In the genomic region with DNA sequence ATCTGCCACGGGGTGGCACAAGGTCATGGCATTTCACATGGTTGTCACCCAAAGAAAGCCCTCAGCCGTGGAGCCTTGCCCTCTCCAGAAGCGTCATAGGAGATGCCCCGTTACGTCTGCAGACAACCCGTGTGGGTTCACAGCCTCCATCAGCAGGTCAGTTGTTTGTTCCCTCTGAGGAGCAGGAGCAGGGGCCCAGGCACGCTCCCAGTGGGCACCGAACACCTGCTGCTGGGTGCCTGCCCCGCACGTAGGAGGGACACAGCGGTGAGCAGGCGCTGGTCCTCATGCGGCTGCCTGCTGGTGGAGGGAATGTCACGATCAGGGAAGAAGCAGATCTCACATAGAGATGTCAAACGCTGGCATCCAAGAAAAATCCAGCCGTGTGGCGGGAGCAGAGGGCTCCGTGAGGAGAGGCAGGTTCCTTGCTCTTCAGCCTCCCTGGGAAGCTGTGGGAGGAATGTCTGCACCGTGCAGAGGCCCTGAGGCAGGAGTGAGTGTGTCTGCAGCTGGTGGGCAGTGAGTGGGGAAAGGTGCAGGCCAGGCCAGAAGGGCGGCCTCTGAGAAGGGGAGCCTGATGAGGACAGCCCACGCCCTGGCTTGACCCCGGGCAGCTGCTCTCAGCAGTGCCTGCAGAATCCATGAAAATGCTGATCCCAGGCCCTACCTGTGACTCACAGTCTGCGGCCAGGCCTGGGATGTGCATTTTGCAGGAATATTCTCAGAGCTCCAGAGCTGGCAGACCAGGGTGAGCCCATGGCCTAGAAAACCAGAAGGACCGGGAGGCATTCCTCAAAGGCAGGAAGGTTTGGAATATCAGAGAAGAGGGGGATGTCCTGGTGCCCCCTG, we compare ENCODE assay signal across 14 cellular contexts. TPM values are rescaled to one million over a fixed set of nuclear protein-coding genes. Genes with fewer than 3 reads are reported as not detected.
DNase-seq lines count a peak whose midpoint lies in the region; ATAC-seq and TF ChIP-seq lines count a peak whose summit lies in the region.
"Had no signal": no experiment of that assay in that cellular context is flagged by ENCODE, and none has a peak within 500 bp of the region (broad histone marks: within the 10 kb centered on the region; RNA-seq: fewer than 3 reads in every experiment).

No MANE protein-coding gene starts in this region.

- H3K27me3 Mint-ChIP-seq in endothelial cell (ENCODE audit: unreplicated experiment) (peaks cover 6% of the 10 kb centered on the region), osteocyte (ENCODE audit: unreplicated experiment) (peaks cover 14% of the 10 kb centered on the region)

- H3K36me3 ChIP-seq in Peyer's patch: no peaks in the 10 kb centered on the region
- H3K36me3 ChIP-seq: prostate gland, SJSA1, upper lobe of left lung had no signal

- H3K4me1 ChIP-seq in Peyer's patch: peaks cover 0 to 34% (median 0%) of the 10 kb centered on the region in 4 donors
- H3K4me1 ChIP-seq: SJSA1 had no signal

- H3K4me1 Mint-ChIP-seq in endothelial cell (ENCODE audit: unreplicated experiment) (peaks cover 4% of the 10 kb centered on the region), osteocyte (ENCODE audit: unreplicated experiment) (peaks cover 3% of the 10 kb centered on the region)
- H3K4me1 Mint-ChIP-seq: B cell had no signal

- TF ChIP-seq CTCF in Peyer's patch (IDR thresholded peaks at IDR 0.05) (no peak), endothelial cell (IDR thresholded peaks at IDR 0.05; ENCODE audit: unreplicated experiment) (no peak), osteocyte (IDR thresholded peaks at IDR 0.05) (no peak)

- no peak for TF ChIP-seq POLR2A in Peyer's patch (IDR thresholded peaks at IDR 0.05)

- H3K4me3 ChIP-seq in Peyer's patch: no peak overlapping the region
- H3K4me3 ChIP-seq: prostate gland, SJSA1, upper lobe of left lung had no signal

- H3K9me3 Mint-ChIP-seq in endothelial cell (ENCODE audit: unreplicated experiment) (no peaks in the 10 kb centered on the region), osteocyte (ENCODE audit: unreplicated experiment) (no peaks in the 10 kb centered on the region)

- no peak overlapping the region for H3K4me3 Mint-ChIP-seq in endothelial cell (ENCODE audit: unreplicated experiment)
- H3K4me3 Mint-ChIP-seq in osteocyte (ENCODE audit: unreplicated experiment): no peak overlapping the region
- H3K4me3 Mint-ChIP-seq: B cell had no signal

- H3K27ac ChIP-seq in Peyer's patch: no peak overlapping the region
- H3K27ac ChIP-seq: prostate gland, SJSA1, upper lobe of left lung had no signal

- peak; percentile 69 for DNase-seq in DMS53 (lab: John Stamatoyannopoulos, UW)
- peak in 2 of 3 donors; percentile 25 to 36 for DNase-seq in Peyer's patch
- peak; percentile 1 for DNase-seq in endothelial cell (ENCODE audit: low spot score)
- DNase-seq in osteocyte (ENCODE audit: extremely low spot score, unreplicated experiment): peak; percentile 75
- DNase-seq in SKM-1 treated with dmso at 0.1 percent for 144 hours (lab: John Stamatoyannopoulos, UW; ENCODE audit: unreplicated experiment): no peak
- no peak for DNase-seq in HCEC 1CT
- DNase-seq in HUDEP-2 (lab: John Stamatoyannopoulos, UW; ENCODE audit: unreplicated experiment in 76 of 76): no peak
- DNase-seq: DMS79 had no signal

- peaks cover 0 to 4% (median 0%) of the 10 kb centered on the region in 4 donors for H3K9me3 ChIP-seq in Peyer's patch
- H3K9me3 ChIP-seq: prostate gland, SJSA1, upper lobe of left lung had no signal

- H3K36me3 Mint-ChIP-seq in endothelial cell (ENCODE audit: low read depth, unreplicated experiment): no peaks in the 10 kb centered on the region
- H3K36me3 Mint-ChIP-seq in osteocyte (ENCODE audit: unreplicated experiment): no peaks in the 10 kb centered on the region

- no peaks in the 10 kb centered on the region for H3K27me3 ChIP-seq in Peyer's patch
- H3K27me3 ChIP-seq: upper lobe of left lung had no signal

- ATAC-seq in HG03175 (IDR thresholded peaks at IDR 0.05; ENCODE audit: unreplicated experiment): no peak

- no peak overlapping the region for H3K27ac Mint-ChIP-seq in endothelial cell (ENCODE audit: unreplicated experiment)
- no peak overlapping the region for H3K27ac Mint-ChIP-seq in osteocyte (ENCODE audit: unreplicated experiment)
- H3K27ac Mint-ChIP-seq: B cell had no signal

RNA-seq across cellular contexts. Expression of a gene that starts 36.4 kb away (rescaled TPM):
- 1 to 10 TPM in 1 of 4 donors, not detected in 3; 1.7 TPM for total RNA-seq in Peyer's patch
- not detected for total RNA-seq in endothelial cell (ENCODE audit: unreplicated experiment)
- total RNA-seq in osteocyte: 0.75 and 0.89 TPM in 2 replicates
- total RNA-seq: astrocyte, B cell, SJSA1, upper lobe of left lung had no signal

RNA-seq across cellular contexts. Expression of a gene that starts 47.0 kb away (rescaled TPM):
- not detected for total RNA-seq in Peyer's patch
- total RNA-seq in endothelial cell (ENCODE audit: unreplicated experiment): not detected
- total RNA-seq in osteocyte: not detected in 2 replicates
- total RNA-seq: astrocyte, B cell, prostate gland, SJSA1 had no signal

Comparison
In these comparisons a context has a peak if more than half of its experiments do, and no peak if none do; other contexts are left out.
1. DNase-seq: peak in DMS53 (single experiment), Peyer's patch (2 of 3), endothelial cell (single experiment) and osteocyte (single experiment); none in SKM-1 treated with dmso at 0.1 percent for 144 hours (single experiment), HCEC 1CT (single experiment) and HUDEP-2 (0 of 76).